ENCODE assay signal across 8 cellular contexts in genomic region chr19:22545751-22546150, GRCh38.
DNase-seq lines count a peak whose midpoint lies in the region; ATAC-seq and TF ChIP-seq lines count a peak whose summit lies in the region.

No MANE protein-coding gene starts in this region.

- no peak overlapping the region for H3K4me2 ChIP-seq in Karpas-422 (ENCODE audit: low read depth, low read length, poor library complexity, severe bottlenecking)

- ATAC-seq in lower lobe of right lung (peak in 1 of 2 donors; percentile 68), aorta (ENCODE audit: low FRiP score) (peak; percentile 70), GM18867 (IDR thresholded peaks at IDR 0.05; ENCODE audit: unreplicated experiment) (no peak), HG02798 (IDR thresholded peaks at IDR 0.05; ENCODE audit: poor library complexity, unreplicated experiment) (no peak)

- intact Hi-C loops in lower lobe of right lung (cut with DNase I) (no loop called here), aorta (cut with DNase I) (no loop called here)

- H3K27ac ChIP-seq in Karpas-422 (ENCODE audit: low read length) (no peak overlapping the region), lower lobe of right lung (no peak overlapping the region), aorta (ENCODE audit: low read depth in 1 of 2, low read length in 2 of 2) (no peak overlapping the region)

- no peaks in the 10 kb centered on the region for H3K9me2 ChIP-seq in Karpas-422 (replicated peaks; ENCODE audit: insufficient read depth, low read length)

- WGBS in aorta, 2 donors: 5 to 13% methylated on average over 5 of the region's 5 CpGs

- peak; percentile 60 for TF ChIP-seq CTCF in lower lobe of right lung (IDR thresholded peaks at IDR 0.05)

- H3K9ac ChIP-seq in Karpas-422 (ENCODE audit: low read length) (no peak overlapping the region), adipocyte (ENCODE audit: low read length) (no peak overlapping the region)

- H3K36me3 ChIP-seq in Karpas-422 (ENCODE audit: insufficient read depth, low read length) (no peaks in the 10 kb centered on the region), adipocyte (ENCODE audit: control insufficient read depth, insufficient read depth, low read length, severe bottlenecking) (no peaks in the 10 kb centered on the region), lower lobe of right lung (no peaks in the 10 kb centered on the region), aorta (ENCODE audit: control insufficient read depth in 1 of 2, insufficient read depth in 2 of 2, low read length in 1 of 2) (no peaks in the 10 kb centered on the region)

- no peak overlapping the region for H2AFZ ChIP-seq in Karpas-422 (ENCODE audit: low read length)

- H3K27me3 ChIP-seq in Karpas-422 (ENCODE audit: low read length) (no peaks in the 10 kb centered on the region), adipocyte (replicated peaks; ENCODE audit: control insufficient read depth, insufficient read depth, low read length) (no peaks in the 10 kb centered on the region), lower lobe of right lung (ENCODE audit: low read depth) (no peaks in the 10 kb centered on the region), aorta (ENCODE audit: control insufficient read depth in 1 of 2, insufficient read depth in 2 of 2, low read length in 1 of 2) (no peaks in the 10 kb centered on the region)

- no peaks in the 10 kb centered on the region for H3K79me2 ChIP-seq in Karpas-422 (ENCODE audit: low read length)

- no peaks in the 10 kb centered on the region for H3K4me1 ChIP-seq in Karpas-422 (ENCODE audit: low read length)
- no peaks in the 10 kb centered on the region for H3K4me1 ChIP-seq in adipocyte (ENCODE audit: control insufficient read depth, insufficient read depth, low read length)
- H3K4me1 ChIP-seq in lower lobe of right lung: no peaks in the 10 kb centered on the region
- H3K4me1 ChIP-seq in aorta (ENCODE audit: control insufficient read depth in 1 of 2, insufficient read depth in 2 of 2, low read length in 2 of 2): no peaks in the 10 kb centered on the region

- peaks cover 30% of the 10 kb centered on the region for H3K9me3 ChIP-seq in Karpas-422 (ENCODE audit: low read length)
- H3K9me3 ChIP-seq in adipocyte (ENCODE audit: control insufficient read depth, low read length): peaks cover 31% of the 10 kb centered on the region
- peaks cover 19% of the 10 kb centered on the region for H3K9me3 ChIP-seq in lower lobe of right lung
- H3K9me3 ChIP-seq in aorta (ENCODE audit: control insufficient read depth, low read length): no peaks in the 10 kb centered on the region

- peak; percentile 0 for DNase-seq in DMS153 (lab: John Stamatoyannopoulos, UW)
- DNase-seq in DMS153 treated with DMSO at 0.1 percent for 48 hours (lab: John Stamatoyannopoulos, UW; ENCODE audit: unreplicated experiment): no peak
- peak; percentile 85 for DNase-seq in Karpas-422
- peak; percentile 12 for DNase-seq in adipocyte (ENCODE audit: low read depth)
- DNase-seq in lower lobe of right lung: no peak
- DNase-seq in aorta: peak in 1 of 2 donors; percentile 56

- H3K4me3 ChIP-seq in Karpas-422 (ENCODE audit: low read length) (no peak overlapping the region), adipocyte (ENCODE audit: low read length) (no peak overlapping the region), lower lobe of right lung (no peak overlapping the region), aorta (ENCODE audit: low read length in 2 of 2) (no peak overlapping the region)

- H4K20me1 ChIP-seq in Karpas-422 (ENCODE audit: insufficient read depth, low read depth, low read length): no peaks in the 10 kb centered on the region

Comparison
In these comparisons a context has a peak if more than half of its experiments do, and no peak if none do; other contexts are left out.
1. DNase-seq: peak in DMS153 (single experiment), Karpas-422 (single experiment) and adipocyte (single experiment); none in DMS153 treated with DMSO at 0.1 percent for 48 hours (single experiment) and lower lobe of right lung (single experiment).